ENCODE assay signal across 14 cellular contexts in the genomic region with DNA sequence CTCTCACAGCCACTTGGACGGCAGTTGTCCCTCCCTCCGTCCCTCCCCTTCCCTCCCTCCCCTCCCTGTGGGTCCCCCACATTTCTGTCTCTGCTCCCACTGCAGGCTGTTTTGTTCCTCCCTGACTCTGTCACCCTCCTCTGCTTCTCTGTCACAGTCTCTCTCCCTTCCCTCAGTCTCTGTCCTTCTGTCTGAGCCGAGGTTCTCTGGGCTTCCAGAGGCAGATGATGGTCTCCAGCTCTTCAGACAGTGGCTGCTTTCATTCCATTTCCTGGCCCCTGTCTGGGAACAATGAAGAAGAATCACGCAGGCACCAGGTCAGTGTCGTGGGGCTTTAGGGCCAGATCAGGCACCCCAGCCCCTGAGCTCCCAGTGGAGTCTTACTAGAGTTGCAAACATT.
"Had no signal": no experiment of that assay in that cellular context is flagged by ENCODE, and none has a peak within 500 bp of the region (broad histone marks: within the 10 kb centered on the region; RNA-seq: fewer than 3 reads in every experiment).

No MANE protein-coding gene starts in this region.

- H3K4me1 ChIP-seq: colonic mucosa had no signal

- ATAC-seq: activated CD4-positive, CD25-positive, alpha-beta regulatory T cell treated with anti-CD3 and anti-CD28 coated beads, Interleukin-2, amount 50 U/mL, for 24 hours; activated CD8-positive, alpha-beta T cell treated with anti-CD3 and anti-CD28 coated beads, Interleukin-2, amount 10 ng/mL, durations not matched to agents 7 days and 5 days; activated T-cell treated with anti-CD3 and anti-CD28 coated beads, Interleukin-2, amount 50 U/mL, for 4 hours; natural killer cell; T-cell had no signal

- H3K36me3 ChIP-seq: colonic mucosa, thoracic aorta, upper lobe of left lung had no signal

- H3K9me3 ChIP-seq: colonic mucosa, thoracic aorta, upper lobe of left lung had no signal

- DNase-seq: activated CD4-positive, alpha-beta T cell treated with anti-CD3 and anti-CD28 coated beads, Interleukin-2, amount 10 ng/mL, durations not matched to agents 7 days and 5 days; activated CD8-positive, alpha-beta T cell treated with anti-CD3 and anti-CD28 coated beads, Interleukin-2, amount 10 ng/mL, durations not matched to agents 7 days and 5 days; activated naive CD4-positive, alpha-beta T cell treated with anti-CD3 and anti-CD28 coated beads for 36 hours; activated T-cell treated with anti-CD3 and anti-CD28 coated beads, Interleukin-2, amount 50 U/mL, for 4 hours; anterior cingulate cortex; central memory CD4-positive, alpha-beta T cell; colonic mucosa; erythroblast; kidney glomerular epithelial cell; natural killer cell; T-cell; upper lobe of left lung had no signal

- H3K4me3 ChIP-seq: colonic mucosa, thoracic aorta, upper lobe of left lung had no signal

- H3K27me3 ChIP-seq: colonic mucosa, upper lobe of left lung had no signal

- H3K27ac ChIP-seq: colonic mucosa, thoracic aorta had no signal
